1 cellular context compared by ENCODE assay signal in genomic region chr12:103841690-103842584, GRCh38.
TF ChIP-seq lines count a peak whose summit lies in the region.

No MANE protein-coding gene starts in this region.

TF ChIP-seq in HepG2, 621 proteins besides CTCF, POLR2A, EP300 and RAD21 (continued from another document and continues in another):
- TF ChIP-seq ZNF446 (CRISPR knock-in tag; IDR thresholded peaks at IDR 0.05) (0 out of 2 replicates have a peak, but pooled peaks have one; percentile 23), ZFP62 (CRISPR knock-in tag; IDR thresholded peaks at IDR 0.05) (no peak), RFXAP (CRISPR knock-in tag; IDR thresholded peaks at IDR 0.05; ENCODE audit: borderline replicate concordance) (0 out of 2 replicates have a peak, but pooled peaks have one; percentile 3), ZNF543 (CRISPR knock-in tag; IDR thresholded peaks at IDR 0.05) (0 out of 2 replicates have a peak, but pooled peaks have one; percentile 45), HOXA9 (CRISPR knock-in tag; IDR thresholded peaks at IDR 0.05; ENCODE audit: borderline replicate concordance) (no peak), RBFOX2 (IDR thresholded peaks at IDR 0.05; ENCODE audit: low read depth, low read length) (no peak), ZC3H13 (CRISPR knock-in tag; IDR thresholded peaks at IDR 0.05) (peak; percentile 16; the same call in 1 of the 2 replicates), ERF (CRISPR knock-in tag; IDR thresholded peaks at IDR 0.05) (0 out of 2 replicates have a peak, but pooled peaks have one; percentile 3), ZFAT (CRISPR knock-in tag; conservative IDR thresholded peaks at IDR 0.05) (no peak), ZNF337 (CRISPR knock-in tag; IDR thresholded peaks at IDR 0.05; ENCODE audit: borderline replicate concordance, low read depth) (no peak), TBX2 (CRISPR knock-in tag; IDR thresholded peaks at IDR 0.05; ENCODE audit: borderline replicate concordance) (peak; percentile 51), ZNF629 (CRISPR knock-in tag; conservative IDR thresholded peaks at IDR 0.05) (peak; percentile 65; the same call in 1 of the 2 replicates), STAG1 (CRISPR knock-in tag; IDR thresholded peaks at IDR 0.05) (0 out of 2 replicates have a peak, but pooled peaks have one; percentile 6), EZH2 (conservative IDR thresholded peaks at IDR 0.05; ENCODE audit: low read depth, low read length) (no peak), SATB2 (CRISPR knock-in tag; IDR thresholded peaks at IDR 0.05) (no peak), SPEN (CRISPR knock-in tag; IDR thresholded peaks at IDR 0.05; ENCODE audit: low read depth) (0 out of 2 replicates have a peak, but pooled peaks have one; percentile 15), FOSL2 (CRISPR knock-in tag; IDR thresholded peaks at IDR 0.05) (no peak), ZFP37 (CRISPR knock-in tag; IDR thresholded peaks at IDR 0.05; ENCODE audit: borderline replicate concordance) (no peak), ZFP90 (CRISPR knock-in tag; IDR thresholded peaks at IDR 0.05; ENCODE audit: borderline replicate concordance) (0 out of 2 replicates have a peak, but pooled peaks have one; percentile 31), ZNF230 (CRISPR knock-in tag; IDR thresholded peaks at IDR 0.05) (no peak), HNRNPL (IDR thresholded peaks at IDR 0.05; ENCODE audit: low read depth, low read length) (peak; percentile 40; the same call in 1 of the 2 replicates), ZNF18 (CRISPR knock-in tag; IDR thresholded peaks at IDR 0.05; ENCODE audit: insufficient replicate concordance) (no peak), LCORL (IDR thresholded peaks at IDR 0.05) (peak; percentile 63; the same call in 1 of the 2 replicates), LCORL (CRISPR knock-in tag; IDR thresholded peaks at IDR 0.05) (no peak), NRL (CRISPR knock-in tag; IDR thresholded peaks at IDR 0.05; ENCODE audit: borderline replicate concordance) (no peak), PHB2 (IDR thresholded peaks at IDR 0.05; ENCODE audit: partially characterized antibody) (no peak), ZMYM3 (CRISPR knock-in tag; IDR thresholded peaks at IDR 0.05) (0 out of 2 replicates have a peak, but pooled peaks have one; percentile 35), GPN1 (CRISPR knock-in tag; IDR thresholded peaks at IDR 0.05; ENCODE audit: borderline replicate concordance) (no peak), TP53 (CRISPR knock-in tag; conservative IDR thresholded peaks at IDR 0.05) (no peak), MEIS1 (CRISPR knock-in tag; IDR thresholded peaks at IDR 0.05; ENCODE audit: borderline replicate concordance) (no peak), ZNF180 (CRISPR knock-in tag; IDR thresholded peaks at IDR 0.05; ENCODE audit: borderline replicate concordance, low read depth) (0 out of 2 replicates have a peak, but pooled peaks have one; percentile 20), ZNF605 (CRISPR knock-in tag; IDR thresholded peaks at IDR 0.05) (peak; percentile 22; the same call in 1 of the 2 replicates), ARID2 (CRISPR knock-in tag; IDR thresholded peaks at IDR 0.05; ENCODE audit: borderline replicate concordance) (0 out of 2 replicates have a peak, but pooled peaks have one; percentile 18), ZSCAN31 (CRISPR knock-in tag; IDR thresholded peaks at IDR 0.05; ENCODE audit: low read depth) (0 out of 2 replicates have a peak, but pooled peaks have one; percentile 43), TARDBP (CRISPR knock-in tag; IDR thresholded peaks at IDR 0.05) (peak; percentile 52; the same call in 1 of the 2 replicates), ZSCAN20 (CRISPR knock-in tag; IDR thresholded peaks at IDR 0.05; ENCODE audit: borderline replicate concordance) (peak; percentile 65; the same call in 1 of the 2 replicates)
- TF ChIP-seq, protein P1, sequence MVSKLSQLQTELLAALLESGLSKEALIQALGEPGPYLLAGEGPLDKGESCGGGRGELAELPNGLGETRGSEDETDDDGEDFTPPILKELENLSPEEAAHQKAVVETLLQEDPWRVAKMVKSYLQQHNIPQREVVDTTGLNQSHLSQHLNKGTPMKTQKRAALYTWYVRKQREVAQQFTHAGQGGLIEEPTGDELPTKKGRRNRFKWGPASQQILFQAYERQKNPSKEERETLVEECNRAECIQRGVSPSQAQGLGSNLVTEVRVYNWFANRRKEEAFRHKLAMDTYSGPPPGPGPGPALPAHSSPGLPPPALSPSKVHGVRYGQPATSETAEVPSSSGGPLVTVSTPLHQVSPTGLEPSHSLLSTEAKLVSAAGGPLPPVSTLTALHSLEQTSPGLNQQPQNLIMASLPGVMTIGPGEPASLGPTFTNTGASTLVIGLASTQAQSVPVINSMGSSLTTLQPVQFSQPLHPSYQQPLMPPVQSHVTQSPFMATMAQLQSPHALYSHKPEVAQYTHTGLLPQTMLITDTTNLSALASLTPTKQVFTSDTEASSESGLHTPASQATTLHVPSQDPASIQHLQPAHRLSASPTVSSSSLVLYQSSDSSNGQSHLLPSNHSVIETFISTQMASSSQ (IDR thresholded peaks at IDR 0.05; ENCODE audit: low read depth) = no peak
- TF ChIP-seq, protein P1 (CRISPR knock-in tag; IDR thresholded peaks at IDR 0.05; ENCODE audit: borderline replicate concordance) = 0 out of 2 replicates have a peak, but pooled peaks have one; percentile 13
- TF ChIP-seq, protein P2, sequence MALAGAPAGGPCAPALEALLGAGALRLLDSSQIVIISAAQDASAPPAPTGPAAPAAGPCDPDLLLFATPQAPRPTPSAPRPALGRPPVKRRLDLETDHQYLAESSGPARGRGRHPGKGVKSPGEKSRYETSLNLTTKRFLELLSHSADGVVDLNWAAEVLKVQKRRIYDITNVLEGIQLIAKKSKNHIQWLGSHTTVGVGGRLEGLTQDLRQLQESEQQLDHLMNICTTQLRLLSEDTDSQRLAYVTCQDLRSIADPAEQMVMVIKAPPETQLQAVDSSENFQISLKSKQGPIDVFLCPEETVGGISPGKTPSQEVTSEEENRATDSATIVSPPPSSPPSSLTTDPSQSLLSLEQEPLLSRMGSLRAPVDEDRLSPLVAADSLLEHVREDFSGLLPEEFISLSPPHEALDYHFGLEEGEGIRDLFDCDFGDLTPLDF (CRISPR knock-in tag; IDR thresholded peaks at IDR 0.05) = no peak
- TF ChIP-seq, protein P3, sequence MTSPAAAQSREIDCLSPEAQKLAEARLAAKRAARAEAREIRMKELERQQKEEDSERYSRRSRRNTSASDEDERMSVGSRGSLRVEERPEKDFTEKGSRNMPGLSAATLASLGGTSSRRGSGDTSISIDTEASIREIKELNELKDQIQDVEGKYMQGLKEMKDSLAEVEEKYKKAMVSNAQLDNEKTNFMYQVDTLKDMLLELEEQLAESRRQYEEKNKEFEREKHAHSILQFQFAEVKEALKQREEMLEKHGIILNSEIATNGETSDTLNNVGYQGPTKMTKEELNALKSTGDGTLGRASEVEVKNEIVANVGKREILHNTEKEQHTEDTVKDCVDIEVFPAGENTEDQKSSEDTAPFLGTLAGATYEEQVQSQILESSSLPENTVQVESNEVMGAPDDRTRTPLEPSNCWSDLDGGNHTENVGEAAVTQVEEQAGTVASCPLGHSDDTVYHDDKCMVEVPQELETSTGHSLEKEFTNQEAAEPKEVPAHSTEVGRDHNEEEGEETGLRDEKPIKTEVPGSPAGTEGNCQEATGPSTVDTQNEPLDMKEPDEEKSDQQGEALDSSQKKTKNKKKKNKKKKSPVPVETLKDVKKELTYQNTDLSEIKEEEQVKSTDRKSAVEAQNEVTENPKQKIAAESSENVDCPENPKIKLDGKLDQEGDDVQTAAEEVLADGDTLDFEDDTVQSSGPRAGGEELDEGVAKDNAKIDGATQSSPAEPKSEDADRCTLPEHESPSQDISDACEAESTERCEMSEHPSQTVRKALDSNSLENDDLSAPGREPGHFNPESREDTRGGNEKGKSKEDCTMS (CRISPR knock-in tag; conservative IDR thresholded peaks at IDR 0.05) = no peak
- TF ChIP-seq, protein P4, sequence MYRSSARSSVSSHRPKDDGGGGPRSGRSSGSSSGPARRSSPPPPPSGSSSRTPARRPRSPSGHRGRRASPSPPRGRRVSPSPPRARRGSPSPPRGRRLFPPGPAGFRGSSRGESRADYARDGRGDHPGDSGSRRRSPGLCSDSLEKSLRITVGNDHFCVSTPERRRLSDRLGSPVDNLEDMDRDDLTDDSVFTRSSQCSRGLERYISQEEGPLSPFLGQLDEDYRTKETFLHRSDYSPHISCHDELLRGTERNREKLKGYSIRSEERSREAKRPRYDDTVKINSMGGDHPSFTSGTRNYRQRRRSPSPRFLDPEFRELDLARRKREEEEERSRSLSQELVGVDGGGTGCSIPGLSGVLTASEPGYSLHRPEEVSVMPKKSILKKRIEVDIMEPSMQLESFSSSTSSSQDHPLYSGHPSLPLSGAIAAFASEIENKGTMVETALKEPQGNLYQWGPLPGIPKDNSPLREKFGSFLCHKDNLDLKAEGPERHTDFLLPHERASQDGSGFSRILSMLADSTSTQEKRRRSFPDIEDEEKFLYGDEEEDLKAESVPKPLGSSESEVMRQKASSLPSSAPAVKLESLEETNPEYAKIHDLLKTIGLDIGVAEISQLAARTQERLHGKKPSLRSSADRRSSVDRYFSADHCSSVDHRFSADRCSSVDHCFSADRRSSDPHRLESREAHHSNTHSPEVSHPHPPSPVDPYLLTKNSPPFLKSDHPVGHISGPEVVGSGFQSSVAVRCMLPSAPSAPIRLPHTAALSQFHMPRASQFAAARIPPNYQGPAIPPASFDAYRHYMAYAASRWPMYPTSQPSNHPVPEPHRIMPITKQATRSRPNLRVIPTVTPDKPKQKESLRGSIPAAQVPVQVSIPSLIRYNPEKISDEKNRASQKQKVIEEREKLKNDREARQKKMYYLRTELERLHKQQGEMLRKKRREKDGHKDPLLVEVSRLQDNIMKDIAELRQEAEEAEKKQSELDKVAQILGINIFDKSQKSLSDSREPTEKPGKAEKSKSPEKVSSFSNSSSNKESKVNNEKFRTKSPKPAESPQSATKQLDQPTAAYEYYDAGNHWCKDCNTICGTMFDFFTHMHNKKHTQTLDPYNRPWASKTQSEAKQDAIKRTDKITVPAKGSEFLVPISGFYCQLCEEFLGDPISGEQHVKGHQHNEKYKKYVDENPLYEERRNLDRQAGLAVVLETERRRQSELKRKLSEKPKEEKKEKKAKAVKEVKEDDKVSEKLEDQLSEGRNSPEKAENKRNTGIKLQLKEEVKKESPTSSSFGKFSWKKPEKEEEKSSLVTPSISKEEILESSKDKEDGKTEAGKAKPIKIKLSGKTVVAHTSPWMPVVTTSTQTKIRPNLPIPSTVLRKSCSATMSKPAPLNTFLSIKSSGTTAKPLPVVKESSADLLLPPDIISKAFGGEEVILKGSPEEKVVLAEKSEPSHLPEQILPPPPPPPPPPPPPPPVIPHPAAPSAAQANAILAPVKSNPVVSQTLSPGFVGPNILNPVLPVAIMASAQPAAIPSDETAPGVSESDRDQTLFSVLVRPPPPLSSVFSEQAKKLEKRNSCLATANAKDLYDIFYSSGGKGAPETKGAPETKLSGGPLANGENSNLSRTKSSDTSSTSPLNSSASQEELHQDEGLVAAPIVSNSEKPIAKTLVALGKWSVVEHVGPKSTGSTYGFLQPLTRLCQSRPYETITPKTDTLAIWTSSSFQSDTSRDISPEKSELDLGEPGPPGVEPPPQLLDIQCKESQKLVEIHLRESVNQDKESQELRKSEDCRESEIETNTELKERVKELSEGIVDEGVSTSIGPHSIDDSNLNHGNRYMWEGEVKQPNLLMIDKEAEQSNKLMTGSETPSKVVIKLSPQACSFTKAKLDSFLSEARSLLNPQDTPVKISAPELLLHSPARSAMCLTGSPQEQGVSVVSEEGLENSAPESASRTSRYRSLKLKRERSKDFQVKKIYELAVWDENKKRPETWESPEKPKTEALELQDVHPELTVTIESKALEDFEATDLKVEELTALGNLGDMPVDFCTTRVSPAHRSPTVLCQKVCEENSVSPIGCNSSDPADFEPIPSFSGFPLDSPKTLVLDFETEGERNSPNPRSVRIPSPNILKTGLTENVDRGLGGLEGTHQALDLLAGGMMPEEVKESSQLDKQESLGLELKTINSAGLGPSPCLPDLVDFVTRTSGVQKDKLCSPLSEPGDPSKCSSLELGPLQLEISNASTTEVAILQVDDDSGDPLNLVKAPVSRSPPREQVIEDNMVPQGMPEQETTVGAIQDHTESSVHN (CRISPR knock-in tag; IDR thresholded peaks at IDR 0.05) = no peak
- TF ChIP-seq, protein P5, sequence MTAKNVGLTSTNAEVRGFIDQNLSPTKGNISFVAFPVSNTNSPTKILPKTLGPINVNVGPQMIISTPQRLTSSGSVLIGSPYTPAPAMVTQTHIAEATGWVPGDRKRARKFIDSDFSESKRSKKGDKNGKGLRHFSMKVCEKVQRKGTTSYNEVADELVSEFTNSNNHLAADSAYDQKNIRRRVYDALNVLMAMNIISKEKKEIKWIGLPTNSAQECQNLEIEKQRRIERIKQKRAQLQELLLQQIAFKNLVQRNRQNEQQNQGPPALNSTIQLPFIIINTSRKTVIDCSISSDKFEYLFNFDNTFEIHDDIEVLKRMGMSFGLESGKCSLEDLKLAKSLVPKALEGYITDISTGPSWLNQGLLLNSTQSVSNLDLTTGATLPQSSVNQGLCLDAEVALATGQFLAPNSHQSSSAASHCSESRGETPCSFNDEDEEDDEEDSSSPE (CRISPR knock-in tag; IDR thresholded peaks at IDR 0.05) = no peak
- TF ChIP-seq, protein P6, sequence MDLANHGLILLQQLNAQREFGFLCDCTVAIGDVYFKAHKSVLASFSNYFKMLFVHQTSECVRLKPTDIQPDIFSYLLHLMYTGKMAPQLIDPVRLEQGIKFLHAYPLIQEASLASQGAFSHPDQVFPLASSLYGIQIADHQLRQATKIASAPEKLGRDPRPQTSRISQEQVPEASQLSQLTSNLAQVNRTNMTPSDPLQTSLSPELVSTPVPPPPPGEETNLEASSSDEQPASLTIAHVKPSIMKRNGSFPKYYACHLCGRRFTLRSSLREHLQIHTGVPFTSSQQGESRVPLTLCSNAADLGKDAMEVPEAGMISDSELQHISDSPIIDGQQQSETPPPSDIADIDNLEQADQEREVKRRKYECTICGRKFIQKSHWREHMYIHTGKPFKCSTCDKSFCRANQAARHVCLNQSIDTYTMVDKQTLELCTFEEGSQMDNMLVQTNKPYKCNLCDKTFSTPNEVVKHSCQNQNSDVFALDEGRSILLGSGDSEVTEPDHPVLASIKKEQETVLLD (CRISPR knock-in tag; IDR thresholded peaks at IDR 0.05; ENCODE audit: low read depth) = no peak
